ENCODE assay signal across 8 cellular contexts in the genomic region with DNA sequence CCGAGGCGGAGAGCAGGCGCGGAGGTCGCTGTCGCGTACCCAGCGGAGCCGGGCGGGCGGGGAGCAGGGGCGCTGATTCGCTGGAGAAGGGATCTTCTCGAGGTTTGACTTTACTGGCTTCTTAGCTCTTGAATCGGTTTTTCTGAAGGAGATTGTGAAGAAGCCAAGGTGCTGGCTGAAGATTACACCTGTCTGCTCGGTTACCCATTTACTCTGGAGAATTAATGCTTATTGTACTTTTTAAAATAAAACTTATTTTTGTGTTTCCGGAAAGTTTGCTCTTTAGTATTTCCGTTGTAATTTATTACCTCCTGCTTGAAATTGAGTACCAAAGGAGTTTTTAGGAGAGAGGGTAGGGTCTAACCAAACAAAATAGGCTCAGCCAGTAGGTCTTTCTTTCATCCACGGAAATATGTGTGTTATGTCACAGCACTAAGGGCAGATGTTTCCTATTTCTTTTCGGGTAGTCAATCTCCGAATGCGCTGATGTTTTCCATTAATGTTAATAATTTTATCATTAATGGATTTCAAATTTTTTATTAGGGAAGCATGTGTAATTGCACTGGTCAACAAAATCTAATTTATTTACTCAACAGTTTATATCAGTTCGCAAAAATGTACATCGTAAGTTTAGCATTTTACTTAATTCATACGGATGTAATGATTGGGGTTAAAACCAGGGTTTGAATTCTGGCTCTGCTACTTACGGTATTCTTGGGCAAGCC. TPM values are rescaled to one million over a fixed set of nuclear protein-coding genes. Genes with fewer than 3 reads are reported as not detected.
A peak's percentile ranks its signal among the peaks of the same experiment; 100 is the strongest.
DNase-seq lines count a peak whose midpoint lies in the region; ATAC-seq and TF ChIP-seq lines count a peak whose summit lies in the region.

No MANE protein-coding gene starts in this region.

- POLR2A ChIA-PET in CD4-positive, alpha-beta memory T cell (lab: Charles Lee; ENCODE audit: partially characterized antibody) = interaction anchor here (0.7 to 2.6 kb wide), 20 partner anchors 9 to 770 kb away, joined by 3 to 75 read pairs (median 4); partner anchors contain the start of genes C1orf52, CTBS, PRKACB and RPF1
- POLR2A ChIA-PET in naive thymus-derived CD4-positive, alpha-beta T cell (lab: Charles Lee) = interaction anchor here (0.7 to 5.6 kb wide), 12 partner anchors 8 to 438 kb away, joined by 3 to 60 read pairs (median 4); partner anchors contain the start of genes CTBS, PRKACB and RPF1
- POLR2A ChIA-PET in HEK293T (lab: Yijun Ruan, JAX) = interaction anchor here (0.6 to 1.8 kb wide), 18 partner anchors 8 to 429 kb away, joined by 3 to 15 read pairs (median 4); partner anchors contain the start of gene CTBS

- CTCF ChIA-PET in CD4-positive, alpha-beta memory T cell (lab: Charles Lee; ENCODE audit: partially characterized antibody) = interaction anchor here (1.2 to 2.4 kb wide), 9 partner anchors 27 to 366 kb away, joined by 3 to 15 read pairs (median 7); partner anchors contain the start of genes CTBS and PRKACB
- CTCF ChIA-PET in naive thymus-derived CD4-positive, alpha-beta T cell (lab: Charles Lee) = interaction anchor here (0.9 to 1.1 kb wide), 3 partner anchors 75 to 362 kb away, joined by 3 to 4 read pairs (median 3); partner anchors contain the start of gene PRKACB
- CTCF ChIA-PET in HEK293T (lab: Yijun Ruan, JAX) = interaction anchor here (0.5 to 1.1 kb wide), 2 partner anchors 114 to 182 kb away, joined by 3 to 7 read pairs; no protein-coding TSS in a partner anchor

- H3K4me3 Mint-ChIP-seq in CD4-positive, alpha-beta memory T cell = peak overlapping the region; percentile 90 to 99 (median 96)
- peak overlapping the region; percentile 93 to 100 (median 98) for H3K4me3 Mint-ChIP-seq in naive thymus-derived CD4-positive, alpha-beta T cell

- H3K36me3 Mint-ChIP-seq in CD4-positive, alpha-beta memory T cell = peaks cover 4 to 18% of the 10 kb centered on the region in 2 donors
- H3K36me3 Mint-ChIP-seq in naive thymus-derived CD4-positive, alpha-beta T cell = peaks cover 3 to 22% (median 6%) of the 10 kb centered on the region in 5 donors

- no peaks in the 10 kb centered on the region for H3K27me3 Mint-ChIP-seq in CD4-positive, alpha-beta memory T cell
- H3K27me3 Mint-ChIP-seq in naive thymus-derived CD4-positive, alpha-beta T cell = peaks cover 0 to 2% (median 0%) of the 10 kb centered on the region in 5 donors

- peaks cover 40% of the 10 kb centered on the region for H3K4me1 ChIP-seq in CD4-positive, alpha-beta memory T cell (ENCODE audit: insufficient read depth, low read length)
- peaks cover 11 to 27% of the 10 kb centered on the region in 2 donors for H3K4me1 ChIP-seq in naive thymus-derived CD4-positive, alpha-beta T cell (ENCODE audit: control insufficient read depth in 2 of 2, insufficient read depth in 2 of 2, low read length in 2 of 2)

- TF ChIP-seq CTCF in GM10266 (IDR thresholded peaks at IDR 0.05; ENCODE audit: control insufficient read depth, insufficient read depth, low read depth, missing control alignments) = no peak

- peak in 1 of 5 donors; percentile 6 for DNase-seq in CD4-positive, alpha-beta memory T cell
- DNase-seq in MG63 (no peak), HEK293T (ENCODE audit: extremely low spot score) (no peak), GM10266 (ENCODE audit: extremely low spot score) (no peak)
- peak in 2 of 9 donors; percentile 49 to 54 for DNase-seq in naive thymus-derived CD4-positive, alpha-beta T cell
- no peak for DNase-seq in central memory CD4-positive, alpha-beta T cell

- H3K27me3 ChIP-seq in CD4-positive, alpha-beta memory T cell (ENCODE audit: insufficient read depth, low read length) = no peaks in the 10 kb centered on the region
- no peaks in the 10 kb centered on the region for H3K27me3 ChIP-seq in MG63
- no peaks in the 10 kb centered on the region for H3K27me3 ChIP-seq in naive thymus-derived CD4-positive, alpha-beta T cell (ENCODE audit: control insufficient read depth in 2 of 2, insufficient read depth in 2 of 2, low read length in 2 of 2)

- no peaks in the 10 kb centered on the region for H3K36me3 ChIP-seq in CD4-positive, alpha-beta memory T cell (ENCODE audit: insufficient read depth, low read length)
- peaks cover 27% of the 10 kb centered on the region for H3K36me3 ChIP-seq in MG63
- H3K36me3 ChIP-seq in naive thymus-derived CD4-positive, alpha-beta T cell (ENCODE audit: control insufficient read depth in 2 of 3, insufficient read depth in 3 of 3, low read length in 3 of 3) = no peaks in the 10 kb centered on the region

- no peaks in the 10 kb centered on the region for H3K9me3 ChIP-seq in CD4-positive, alpha-beta memory T cell (ENCODE audit: control insufficient read depth in 1 of 2, low read length in 2 of 2)
- peaks cover 8% of the 10 kb centered on the region for H3K9me3 ChIP-seq in MG63
- H3K9me3 ChIP-seq in naive thymus-derived CD4-positive, alpha-beta T cell (ENCODE audit: control insufficient read depth in 2 of 3, low read length in 3 of 3) = no peaks in the 10 kb centered on the region

- H3K27ac Mint-ChIP-seq in CD4-positive, alpha-beta memory T cell = peak overlapping the region; percentile 90 to 97 (median 94)
- peak overlapping the region; percentile 93 to 99 (median 96) for H3K27ac Mint-ChIP-seq in naive thymus-derived CD4-positive, alpha-beta T cell

- ATAC-seq in naive thymus-derived CD4-positive, alpha-beta T cell = no peak
- no peak for ATAC-seq in HG03045 (IDR thresholded peaks at IDR 0.05; ENCODE audit: unreplicated experiment)

- intact Hi-C loops in CD4-positive, alpha-beta memory T cell (cut with micrococcal nuclease) = loop anchor here (1.0 to 10.0 kb wide), 9 partner anchors 28 to 1198 kb away; partner anchors contain the start of genes BCL10, CTBS, PRKACB and RPF1
- intact Hi-C loops in naive thymus-derived CD4-positive, alpha-beta T cell (cut with micrococcal nuclease) = loop anchor here (1.0 to 10.0 kb wide), 22 partner anchors 14 to 770 kb away; partner anchors contain the start of genes BCL10 (in 2 of the 2), CTBS (in 2 of the 2), PRKACB (in 2 of the 2) and RPF1 (in 2 of the 2)

- peaks cover 22 to 48% (median 27%) of the 10 kb centered on the region in 4 donors for H3K4me1 Mint-ChIP-seq in CD4-positive, alpha-beta memory T cell
- peaks cover 12 to 46% (median 43%) of the 10 kb centered on the region in 7 donors for H3K4me1 Mint-ChIP-seq in naive thymus-derived CD4-positive, alpha-beta T cell

- peaks cover 0 to 6% (median 0%) of the 10 kb centered on the region in 8 donors for H3K9me3 Mint-ChIP-seq in CD4-positive, alpha-beta memory T cell
- H3K9me3 Mint-ChIP-seq in naive thymus-derived CD4-positive, alpha-beta T cell = peaks cover 0 to 19% (median 0%) of the 10 kb centered on the region in 11 donors

- peak overlapping the region; percentile 68 to 87 for H3K4me3 ChIP-seq in CD4-positive, alpha-beta memory T cell (ENCODE audit: low read length in 2 of 2)
- peak overlapping the region; percentile 69 for H3K4me3 ChIP-seq in MG63
- H3K4me3 ChIP-seq in naive thymus-derived CD4-positive, alpha-beta T cell (ENCODE audit: low read length) = peak overlapping the region; percentile 94

- peak overlapping the region; percentile 81 for H3K27ac ChIP-seq in CD4-positive, alpha-beta memory T cell (ENCODE audit: low read depth, low read length)
- H3K27ac ChIP-seq in cingulate gyrus (ENCODE audit: low read depth, low read length) = peak overlapping the region; percentile 90
- H3K27ac ChIP-seq in naive thymus-derived CD4-positive, alpha-beta T cell (ENCODE audit: low read depth, low read length) = peak overlapping the region; percentile 76

TF ChIP-seq in HEK293T, 16 proteins besides CTCF, POLR2A, EP300 and RAD21:
- TF ChIP-seq FOXA1 (IDR thresholded peaks at IDR 0.05) = no peak
TF ChIP-seq in HEK293T: peak in this region for 0.

RNA-seq across cellular contexts. Expression of gene GNG5, which starts 0.5 kb away (rescaled TPM):
- 10 to 100 TPM; 38.1 to 45.5 TPM for total RNA-seq in CD4-positive, alpha-beta memory T cell
- 100 to 1,000 TPM; 205 to 250 TPM for polyA plus RNA-seq in CD4-positive, alpha-beta memory T cell
- 119 and 120 TPM in 2 replicates for total RNA-seq in MG63 (2014; rRNA removed; shearing (Covaris generic); ENCODE audit: low replicate concordance)
- total RNA-seq in naive thymus-derived CD4-positive, alpha-beta T cell = 10 to 100 TPM; 24.8 to 90.7 (median 28.9) TPM
- polyA plus RNA-seq in naive thymus-derived CD4-positive, alpha-beta T cell = 100 to 1,000 TPM; 175 to 250 TPM

RNA-seq across cellular contexts. Expression of gene SPATA1, which starts 0.7 kb away (rescaled TPM):
- total RNA-seq in CD4-positive, alpha-beta memory T cell = 1 to 10 TPM; 1.7 to 3.4 TPM
- polyA plus RNA-seq in CD4-positive, alpha-beta memory T cell = under 1 TPM in 1 of 2 donors, not detected in 1; 0.72 TPM
- not detected in 2 replicates for total RNA-seq in MG63 (2014; rRNA removed; shearing (Covaris generic); ENCODE audit: low replicate concordance)
- 1 to 10 TPM in 4 of 5 experiments, not detected in 1; 1.7 to 3.6 (median 2.2) TPM for total RNA-seq in naive thymus-derived CD4-positive, alpha-beta T cell
- polyA plus RNA-seq in naive thymus-derived CD4-positive, alpha-beta T cell = not detected

RNA-seq across cellular contexts. Expression of gene RPF1, which starts 27.8 kb away (rescaled TPM):
- total RNA-seq in CD4-positive, alpha-beta memory T cell = 10 to 100 TPM; 41.7 to 46.2 TPM
- 10 to 100 TPM; 55.9 to 77.1 TPM for polyA plus RNA-seq in CD4-positive, alpha-beta memory T cell
- 55.3 and 61.7 TPM in 2 replicates for total RNA-seq in MG63 (2014; rRNA removed; shearing (Covaris generic); ENCODE audit: low replicate concordance)
- 10 to 100 TPM; 35.5 to 52.3 (median 44.1) TPM for total RNA-seq in naive thymus-derived CD4-positive, alpha-beta T cell
- 10 to 100 TPM; 60.2 to 62.7 TPM for polyA plus RNA-seq in naive thymus-derived CD4-positive, alpha-beta T cell
